Comparison of ENCODE assay signal across 12 cellular contexts in genomic region chr2:101327863-101328394, GRCh38. TPM values are rescaled to one million over a fixed set of nuclear protein-coding genes. Genes with fewer than 3 reads are reported as not detected.
DNase-seq lines count a peak whose midpoint lies in the region; ATAC-seq, FAIRE-seq and TF ChIP-seq lines count a peak whose summit lies in the region.
"Had no signal": no experiment of that assay in that cellular context is flagged by ENCODE, and none has a peak within 500 bp of the region (broad histone marks: within the 10 kb centered on the region; RNA-seq: fewer than 3 reads in every experiment).

No MANE protein-coding gene starts in this region.

- H3K36me3 Mint-ChIP-seq in effector memory CD8-positive, alpha-beta T cell (ENCODE audit: insufficient read depth) = no peaks in the 10 kb centered on the region

- H3K4me2 ChIP-seq in osteoblast (ENCODE audit: insufficient read depth, low read length) (no peak overlapping the region), Karpas-422 (ENCODE audit: low read depth, low read length, poor library complexity, severe bottlenecking) (no peak overlapping the region)
- H3K4me2 ChIP-seq: KMS-11 had no signal

- no peaks in the 10 kb centered on the region for H4K20me1 ChIP-seq in osteoblast (ENCODE audit: insufficient read depth, low read length)
- no peaks in the 10 kb centered on the region for H4K20me1 ChIP-seq in Karpas-422 (ENCODE audit: insufficient read depth, low read depth, low read length)

- no peak overlapping the region for H3K9ac ChIP-seq in kidney (ENCODE audit: low read length in 2 of 2)
- no peak overlapping the region for H3K9ac ChIP-seq in Karpas-422 (ENCODE audit: low read length)
- H3K9ac ChIP-seq: KMS-11 had no signal

- intact Hi-C loops in kidney (cut with DNase I) = no loop called here

- no peak overlapping the region for H3K4me3 Mint-ChIP-seq in effector memory CD8-positive, alpha-beta T cell

- no peak overlapping the region for H3K27ac Mint-ChIP-seq in effector memory CD8-positive, alpha-beta T cell
- H3K27ac Mint-ChIP-seq: progenitor cell of endocrine pancreas had no signal

- H3K36me3 ChIP-seq in osteoblast (ENCODE audit: insufficient read depth, low read length) (no peaks in the 10 kb centered on the region), kidney (ENCODE audit: control insufficient read depth in 1 of 2, insufficient read depth in 2 of 2, low read length in 2 of 2) (no peaks in the 10 kb centered on the region), Karpas-422 (ENCODE audit: insufficient read depth, low read length) (no peaks in the 10 kb centered on the region)
- H3K36me3 ChIP-seq: HAP-1 had no signal

- peak; percentile 4 for ATAC-seq in effector memory CD8-positive, alpha-beta T cell (replicated peaks)

- H3K27ac ChIP-seq in osteoblast (ENCODE audit: low read depth, low read length) (no peak overlapping the region), kidney (ENCODE audit: low read depth in 2 of 2, low read length in 2 of 2) (peak overlapping the region in 1 of 2 donors; percentile 40), Karpas-422 (ENCODE audit: low read length) (no peak overlapping the region)
- H3K27ac ChIP-seq: KMS-11 had no signal

- no peaks in the 10 kb centered on the region for H3K9me3 ChIP-seq in osteoblast (ENCODE audit: low read depth, low read length)
- H3K9me3 ChIP-seq in kidney (ENCODE audit: control insufficient read depth in 1 of 2, low read length in 2 of 2) = no peaks in the 10 kb centered on the region
- no peaks in the 10 kb centered on the region for H3K9me3 ChIP-seq in Karpas-422 (ENCODE audit: low read length)

- H3K4me1 Mint-ChIP-seq in effector memory CD8-positive, alpha-beta T cell (ENCODE audit: low read depth in 2 of 2) = peaks cover 14 to 15% of the 10 kb centered on the region in 2 donors

- peak; percentile 95 for DNase-seq in DMS79 treated with DMSO at 0.1 percent for 48 hours (lab: John Stamatoyannopoulos, UW)
- no peak for DNase-seq in Jurkat, Clone E6-1 (ENCODE audit: low read depth, low spot score)
- DNase-seq in effector memory CD8-positive, alpha-beta T cell = no peak
- DNase-seq in osteoblast (ENCODE audit: insufficient read length, low spot score, missing footprints) = no peak
- DNase-seq in activated effector memory CD4-positive, alpha-beta T cell treated with Interleukin-2 at 50 U/mL for 16 hours = no peak
- DNase-seq in kidney = no peak
- DNase-seq in middle frontal gyrus (ENCODE audit: extremely low spot score, low spot score) = no peak
- no peak for DNase-seq in Karpas-422
- DNase-seq: activated naive CD4-positive, alpha-beta T cell treated with Interleukin-2 at 50 U/mL for 16 hours had no signal

- peak overlapping the region; percentile 69 for H2AFZ ChIP-seq in osteoblast (ENCODE audit: low read length)
- H2AFZ ChIP-seq in Karpas-422 (ENCODE audit: low read length) = no peak overlapping the region

- no peak for FAIRE-seq in kidney (lab: Jason Lieb, UNC)

- no peaks in the 10 kb centered on the region for H3K27me3 Mint-ChIP-seq in effector memory CD8-positive, alpha-beta T cell
- H3K27me3 Mint-ChIP-seq: progenitor cell of endocrine pancreas had no signal

- H3K4me3 ChIP-seq in Jurkat, Clone E6-1 (ENCODE audit: low read length) = peak overlapping the region; percentile 29
- H3K4me3 ChIP-seq in osteoblast (ENCODE audit: insufficient read depth, low read length) (no peak overlapping the region), kidney (ENCODE audit: low read length in 2 of 2) (no peak overlapping the region), Karpas-422 (ENCODE audit: low read length) (no peak overlapping the region)
- H3K4me3 ChIP-seq: HAP-1 had no signal

- no peaks in the 10 kb centered on the region for H3K79me2 ChIP-seq in osteoblast (ENCODE audit: insufficient read depth, low read length)
- H3K79me2 ChIP-seq in Karpas-422 (ENCODE audit: low read length) = no peaks in the 10 kb centered on the region

- TF ChIP-seq CTCF in osteoblast (IDR thresholded peaks at IDR 0.05; ENCODE audit: extremely low read depth, low read depth, low read length) = no peak
- no peak for TF ChIP-seq CTCF in kidney (IDR thresholded peaks at IDR 0.05; ENCODE audit: borderline replicate concordance, extremely low read depth, insufficient read depth)

- no peaks in the 10 kb centered on the region for H3K9me3 Mint-ChIP-seq in effector memory CD8-positive, alpha-beta T cell

- H3K9me2 ChIP-seq in Karpas-422 (replicated peaks; ENCODE audit: insufficient read depth, low read length) = no peaks in the 10 kb centered on the region

- H3K27me3 ChIP-seq in osteoblast (ENCODE audit: insufficient read depth, low read length) (no peaks in the 10 kb centered on the region), Karpas-422 (ENCODE audit: low read length) (no peaks in the 10 kb centered on the region)

- H3K4me1 ChIP-seq in osteoblast (ENCODE audit: insufficient read depth, low read length) = no peaks in the 10 kb centered on the region
- peaks cover 0 to 4% of the 10 kb centered on the region in 2 donors for H3K4me1 ChIP-seq in kidney (ENCODE audit: control insufficient read depth in 1 of 2, insufficient read depth in 1 of 2, low read depth in 1 of 2, low read length in 2 of 2)
- H3K4me1 ChIP-seq in Karpas-422 (ENCODE audit: low read length) = no peaks in the 10 kb centered on the region
- H3K4me1 ChIP-seq: HAP-1 had no signal

RNA-seq across cellular contexts. Expression of gene RNF149, which starts 19.4 kb away (rescaled TPM):
- polyA plus RNA-seq in Jurkat, Clone E6-1 (2012; ENCODE audit: insufficient read depth, insufficient read length) = 28.8 TPM
- 70.1 and 73.1 TPM in 2 replicates for total RNA-seq in osteoblast
- total RNA-seq in kidney = 75.8 TPM
- 30.1 TPM for polyA plus RNA-seq in kidney (ENCODE audit: insufficient read depth, low read depth, low replicate concordance)
- 2.0 and 4.5 TPM in 2 replicates for total RNA-seq in Karpas-422 (2014; rRNA removed; shearing (Covaris generic); ENCODE audit: low replicate concordance)

RNA-seq across cellular contexts. Expression of gene CREG2, which starts 59.4 kb away (rescaled TPM):
- not detected for polyA plus RNA-seq in Jurkat, Clone E6-1 (2012; ENCODE audit: insufficient read depth, insufficient read length)
- 0.29 and 0.36 TPM in 2 replicates for total RNA-seq in osteoblast
- total RNA-seq in kidney = 0.69 TPM
- polyA plus RNA-seq in kidney (ENCODE audit: insufficient read depth, low read depth, low replicate concordance) = not detected
- total RNA-seq in Karpas-422 (2014; rRNA removed; shearing (Covaris generic); ENCODE audit: low replicate concordance) = not detected in 2 replicates

Comparison
In these comparisons a context has a peak if more than half of its experiments do, and no peak if none do; other contexts are left out.
1. RNA of gene RNF149, which starts 19.4 kb away (total RNA-seq): 75.8 TPM in kidney (single experiment) and 70.1 to 73.1 TPM in osteoblast; 2.0 to 4.5 TPM in Karpas-422; every median in the first group is over 10 times any median in the second.